In genomic region chr2:15791294-15791693, GRCh38 we compare ENCODE assay signal across 24 cellular contexts.
"Had no signal": no experiment of that assay in that cellular context is flagged by ENCODE, and none has a peak within 500 bp of the region (broad histone marks: within the 10 kb centered on the region; RNA-seq: fewer than 3 reads in every experiment).

No MANE protein-coding gene starts in this region.

- H3K4me3 Mint-ChIP-seq: dendritic cell treated with granulocyte-macrophage colony-stimulating factor and Interleukin-4, amounts not matched to agents 40 ng/mL and 50 ng/mL, for 4 days; effector memory CD8-positive, alpha-beta T cell; endodermal cell had no signal

- H3K27ac ChIP-seq: colonic mucosa, coronary artery, dorsolateral prefrontal cortex, epithelial cell of prostate, esophagus muscularis mucosa, esophagus squamous epithelium, foreskin keratinocyte, gastrocnemius medialis, gastroesophageal sphincter, heart left ventricle, heart right ventricle had no signal

- H3K9me3 ChIP-seq: colonic mucosa, esophagus muscularis mucosa, esophagus squamous epithelium, gastrocnemius medialis, gastroesophageal sphincter, heart left ventricle, heart right ventricle had no signal

- H3K4me1 ChIP-seq: colonic mucosa, foreskin keratinocyte had no signal

- H3K27me3 Mint-ChIP-seq: dendritic cell treated with granulocyte-macrophage colony-stimulating factor and Interleukin-4, amounts not matched to agents 40 ng/mL and 50 ng/mL, for 4 days had no signal

- H3K4me3 ChIP-seq: colonic mucosa, coronary artery, dorsolateral prefrontal cortex, esophagus muscularis mucosa, esophagus squamous epithelium, gastrocnemius medialis, gastroesophageal sphincter, heart left ventricle, heart right ventricle had no signal

- H3K36me3 ChIP-seq: colonic mucosa, esophagus muscularis mucosa, esophagus squamous epithelium, gastrocnemius medialis, gastroesophageal sphincter, heart left ventricle, heart right ventricle had no signal

- H3K4me1 Mint-ChIP-seq: endodermal cell had no signal

- H3K27ac Mint-ChIP-seq: dendritic cell treated with granulocyte-macrophage colony-stimulating factor and Interleukin-4, amounts not matched to agents 40 ng/mL and 50 ng/mL, for 4 days; effector memory CD8-positive, alpha-beta T cell; endodermal cell had no signal

- H3K27me3 ChIP-seq: colonic mucosa, esophagus squamous epithelium, foreskin keratinocyte, gastrocnemius medialis, gastroesophageal sphincter had no signal

- H3K9me3 Mint-ChIP-seq: dendritic cell treated with granulocyte-macrophage colony-stimulating factor and Interleukin-4, amounts not matched to agents 40 ng/mL and 50 ng/mL, for 4 days; endodermal cell had no signal

- DNase-seq: colonic mucosa; cortex of kidney; dermis blood vessel endothelial cell; dorsolateral prefrontal cortex; effector CD4-positive, alpha-beta T cell; effector CD8-positive, alpha-beta T cell; effector memory CD4-positive, alpha-beta T cell; effector memory CD8-positive, alpha-beta T cell; endodermal cell; erythroblast; esophagus squamous epithelium; foreskin fibroblast; foreskin keratinocyte; foreskin melanocyte; gastrocnemius medialis; glutamatergic neuron; head of caudate nucleus; heart left ventricle; heart right ventricle had no signal
